ENCODE assay signal across 7 cellular contexts in genomic region chr19:29666634-29667389, GRCh38. TPM values are rescaled to one million over a fixed set of nuclear protein-coding genes. Genes with fewer than 3 reads are reported as not detected.
A peak's percentile ranks its signal among the peaks of the same experiment; 100 is the strongest.
DNase-seq lines count a peak whose midpoint lies in the region; ATAC-seq and TF ChIP-seq lines count a peak whose summit lies in the region.

No MANE protein-coding gene starts in this region.

- H3K4me1 Mint-ChIP-seq in activated CD4-positive, alpha-beta memory T cell treated with anti-CD3 and anti-CD28 coated beads, Interleukin-2, amount 10 ng/mL, durations not matched to agents 7 days and 5 days: peaks cover 77% of the 10 kb centered on the region
- H3K4me1 Mint-ChIP-seq in nephron: peaks cover 37% of the 10 kb centered on the region

- H3K9me3 Mint-ChIP-seq in activated CD4-positive, alpha-beta memory T cell treated with anti-CD3 and anti-CD28 coated beads, Interleukin-2, amount 10 ng/mL, durations not matched to agents 7 days and 5 days: no peaks in the 10 kb centered on the region
- H3K9me3 Mint-ChIP-seq in nephron: no peaks in the 10 kb centered on the region

- peak overlapping the region; percentile 94 for H3K4me3 Mint-ChIP-seq in activated CD4-positive, alpha-beta memory T cell treated with anti-CD3 and anti-CD28 coated beads, Interleukin-2, amount 10 ng/mL, durations not matched to agents 7 days and 5 days
- H3K4me3 Mint-ChIP-seq in nephron: peak overlapping the region; percentile 72 to 79 (median 77)

- ATAC-seq in HG03025 (IDR thresholded peaks at IDR 0.05; ENCODE audit: low FRiP score, unreplicated experiment): no peak

- CTCF ChIA-PET in activated CD4-positive, alpha-beta memory T cell treated with anti-CD3 and anti-CD28 coated beads, Interleukin-2, amount 10 ng/mL, durations not matched to agents 7 days and 5 days (lab: Charles Lee): interaction anchor here (0.9 to 8.9 kb wide), 8 partner anchors 8 to 60 kb away, joined by 4 to 97 read pairs (median 34); partner anchors contain the start of genes C19orf12 and POP4

- peaks cover 1% of the 10 kb centered on the region for H3K27me3 Mint-ChIP-seq in activated CD4-positive, alpha-beta memory T cell treated with anti-CD3 and anti-CD28 coated beads, Interleukin-2, amount 10 ng/mL, durations not matched to agents 7 days and 5 days
- H3K27me3 Mint-ChIP-seq in nephron (ENCODE audit: low read depth): peaks cover 15% of the 10 kb centered on the region

- TF ChIP-seq CTCF in HFF-Myc (IDR thresholded peaks at IDR 0.05; ENCODE audit: low read depth, low read length, missing control alignments) (no peak), fibroblast of pulmonary artery (IDR thresholded peaks at IDR 0.05; ENCODE audit: low read length, missing control alignments) (no peak), nephron (IDR thresholded peaks at IDR 0.05; ENCODE audit: unreplicated experiment in 3 of 3) (no peak)

- DNase-seq in HFF-Myc (ENCODE audit: extremely low read depth, low read depth) (no peak), fibroblast of pulmonary artery (ENCODE audit: low read depth) (peak; percentile 75), NCI-H2029 (lab: John Stamatoyannopoulos, UW) (no peak), RKO (ENCODE audit: low spot score) (no peak)
- peak; percentile 38 for DNase-seq in activated CD4-positive, alpha-beta memory T cell treated with anti-CD3 and anti-CD28 coated beads, Interleukin-2, amount 10 ng/mL, durations not matched to agents 7 days and 5 days

- peak overlapping the region; percentile 97 for H3K27ac Mint-ChIP-seq in activated CD4-positive, alpha-beta memory T cell treated with anti-CD3 and anti-CD28 coated beads, Interleukin-2, amount 10 ng/mL, durations not matched to agents 7 days and 5 days
- peak overlapping the region in 2 of 3 experiments; percentile 65 to 81 for H3K27ac Mint-ChIP-seq in nephron

- POLR2A ChIA-PET in activated CD4-positive, alpha-beta memory T cell treated with anti-CD3 and anti-CD28 coated beads, Interleukin-2, amount 10 ng/mL, durations not matched to agents 7 days and 5 days (lab: Charles Lee): interaction anchor here (1.0 to 8.9 kb wide), 9 partner anchors 12 to 60 kb away, joined by 3 to 124 read pairs (median 31); partner anchors contain the start of genes C19orf12 and POP4

- peaks cover 53% of the 10 kb centered on the region for H3K36me3 Mint-ChIP-seq in activated CD4-positive, alpha-beta memory T cell treated with anti-CD3 and anti-CD28 coated beads, Interleukin-2, amount 10 ng/mL, durations not matched to agents 7 days and 5 days (ENCODE audit: low read depth)
- no peaks in the 10 kb centered on the region for H3K36me3 Mint-ChIP-seq in nephron (ENCODE audit: low read depth)

- H3K4me3 ChIP-seq in HFF-Myc (replicated peaks; ENCODE audit: low read depth, low read length): peak overlapping the region; percentile 63
- H3K4me3 ChIP-seq in fibroblast of pulmonary artery (replicated peaks; ENCODE audit: low read depth, low read length): peak overlapping the region; percentile 69

RNA-seq across cellular contexts. Expression of gene PLEKHF1, which starts 1.6 kb away (rescaled TPM):
- total RNA-seq in activated CD4-positive, alpha-beta memory T cell treated with anti-CD3 and anti-CD28 coated beads, Interleukin-2, amount 10 ng/mL, durations not matched to agents 7 days and 5 days: 10 to 100 TPM; 53.1 to 53.9 TPM

RNA-seq across cellular contexts. Expression of gene C19orf12, which starts 48.2 kb away (rescaled TPM):
- total RNA-seq in activated CD4-positive, alpha-beta memory T cell treated with anti-CD3 and anti-CD28 coated beads, Interleukin-2, amount 10 ng/mL, durations not matched to agents 7 days and 5 days: 10 to 100 TPM; 39.2 to 40.7 TPM

Comparison
In these comparisons a context has a peak if more than half of its experiments do, and no peak if none do; other contexts are left out.
1. DNase-seq: peak in activated CD4-positive, alpha-beta memory T cell treated with anti-CD3 and anti-CD28 coated beads, Interleukin-2, amount 10 ng/mL, durations not matched to agents 7 days and 5 days (single experiment) and fibroblast of pulmonary artery (single experiment); none in HFF-Myc (single experiment), NCI-H2029 (single experiment) and RKO (single experiment).